8 cellular contexts compared by ENCODE assay signal in genomic region chr16:17469011-17469741, GRCh38. TPM values are rescaled to one million over a fixed set of nuclear protein-coding genes. Genes with fewer than 3 reads are reported as not detected.
A peak's percentile ranks its signal among the peaks of the same experiment; 100 is the strongest.
DNase-seq lines count a peak whose midpoint lies in the region; ATAC-seq and TF ChIP-seq lines count a peak whose summit lies in the region.

No MANE protein-coding gene starts in this region.

- 41 to 42% methylated on average over 8 to 18 of the region's 18 CpGs for WGBS in endodermal cell (ENCODE audit: insufficient coverage in 1 of 2, insufficient read length in 1 of 2), 2 experiments

- no peak for TF ChIP-seq CTCF in CD4-positive, alpha-beta T cell (IDR thresholded peaks at IDR 0.05)
- no peak for TF ChIP-seq CTCF in Loucy (conservative IDR thresholded peaks at IDR 0.05; ENCODE audit: low read length)
- TF ChIP-seq CTCF in endodermal cell (conservative IDR thresholded peaks at IDR 0.05), result no peak
- no peak for TF ChIP-seq CTCF in neural progenitor cell (IDR thresholded peaks at IDR 0.05)

- intact Hi-C loops in CD4-positive, alpha-beta T cell (cut with DNase I, micrococcal nuclease), result loop anchor here in 1 of 2 experiments (2.0 to 5.0 kb wide), 5 partner anchors 77 to 274 kb away; no protein-coding TSS in a partner anchor

- H3K4me3 Mint-ChIP-seq in CD4-positive, alpha-beta T cell, result peak overlapping the region; percentile 98
- H3K4me3 Mint-ChIP-seq in endodermal cell (peak overlapping the region; percentile 75), neural progenitor cell (peak overlapping the region; percentile 89)

- no peaks in the 10 kb centered on the region for H3K9me3 ChIP-seq in CD4-positive, alpha-beta T cell (ENCODE audit: control insufficient read depth, low read length)
- no peaks in the 10 kb centered on the region for H3K9me3 ChIP-seq in Loucy (ENCODE audit: insufficient read depth, low read depth, low read length)
- no peaks in the 10 kb centered on the region for H3K9me3 ChIP-seq in endodermal cell (ENCODE audit: control insufficient read depth, low read length)
- no peaks in the 10 kb centered on the region for H3K9me3 ChIP-seq in neural progenitor cell (ENCODE audit: low read depth)

- H3K79me2 ChIP-seq in Loucy (ENCODE audit: insufficient read depth, low read length) (peaks cover 62% of the 10 kb centered on the region), neural progenitor cell (ENCODE audit: low read depth) (peaks cover 24% of the 10 kb centered on the region)

- peak overlapping the region; percentile 85 for H3K27ac Mint-ChIP-seq in CD4-positive, alpha-beta T cell
- H3K27ac Mint-ChIP-seq in endodermal cell (no peak overlapping the region), neural progenitor cell (peak overlapping the region; percentile 3)

- H3K27me3 ChIP-seq in CD4-positive, alpha-beta T cell (ENCODE audit: control insufficient read depth, insufficient read depth, low read length), result no peaks in the 10 kb centered on the region
- H3K27me3 ChIP-seq in Loucy (ENCODE audit: insufficient read depth, low read length, poor library complexity, severe bottlenecking) (no peaks in the 10 kb centered on the region), endodermal cell (ENCODE audit: control insufficient read depth, insufficient read depth, low read length, poor library complexity, severe bottlenecking) (peaks cover 19% of the 10 kb centered on the region), neural progenitor cell (peaks cover 30% of the 10 kb centered on the region)

- H3K36me3 ChIP-seq in Loucy (ENCODE audit: insufficient read depth, low read length) (peaks cover 10% of the 10 kb centered on the region; the same call in 1 of the 2 replicates), endodermal cell (ENCODE audit: control insufficient read depth, insufficient read depth, low read length) (no peaks in the 10 kb centered on the region), neural progenitor cell (no peaks in the 10 kb centered on the region)

- H3F3A ChIP-seq in Loucy (ENCODE audit: low read depth) (peaks cover 16% of the 10 kb centered on the region), neural progenitor cell (ENCODE audit: low read depth) (peaks cover 14% of the 10 kb centered on the region)

- peaks cover 21% of the 10 kb centered on the region for H3K36me3 Mint-ChIP-seq in CD4-positive, alpha-beta T cell (ENCODE audit: low read depth)
- H3K36me3 Mint-ChIP-seq in endodermal cell (ENCODE audit: low read depth) (peaks cover 2% of the 10 kb centered on the region), neural progenitor cell (no peaks in the 10 kb centered on the region)

- H3K4me1 ChIP-seq in Loucy (ENCODE audit: insufficient read depth, low read length, poor library complexity, severe bottlenecking) (peaks cover 58% of the 10 kb centered on the region), endodermal cell (ENCODE audit: control insufficient read depth, insufficient read depth, low read length) (peaks cover 5% of the 10 kb centered on the region), neural progenitor cell (peaks cover 21% of the 10 kb centered on the region)

- POLR2A ChIA-PET in CD4-positive, alpha-beta T cell (lab: Charles Lee), result interaction anchor here (0.8 to 3.5 kb wide), 6 partner anchors 53 to 193 kb away, joined by 3 to 16 read pairs (median 6); no protein-coding TSS in a partner anchor

- no peaks in the 10 kb centered on the region for H3K27me3 Mint-ChIP-seq in CD4-positive, alpha-beta T cell
- peaks cover 18% of the 10 kb centered on the region for H3K27me3 Mint-ChIP-seq in endodermal cell (ENCODE audit: insufficient read depth)
- H3K27me3 Mint-ChIP-seq in neural progenitor cell (ENCODE audit: insufficient read depth, low read depth), result peaks cover 14% of the 10 kb centered on the region

- CTCF ChIA-PET in CD4-positive, alpha-beta T cell (lab: Charles Lee), result interaction anchor here (0.9 to 1.2 kb wide), 2 partner anchors 18 to 235 kb away, joined by 3 read pairs; no protein-coding TSS in a partner anchor

- H3K9me3 Mint-ChIP-seq in CD4-positive, alpha-beta T cell, result no peaks in the 10 kb centered on the region
- H3K9me3 Mint-ChIP-seq in endodermal cell (no peaks in the 10 kb centered on the region), neural progenitor cell (no peaks in the 10 kb centered on the region)

- peak overlapping the region; percentile 84 for H3K4me3 ChIP-seq in Loucy (ENCODE audit: low read length, poor library complexity, severe bottlenecking)
- H3K4me3 ChIP-seq in endodermal cell (ENCODE audit: low read length), result peak overlapping the region; percentile 83
- H3K4me3 ChIP-seq in neural progenitor cell, result peak overlapping the region; percentile 82

- H4K20me1 ChIP-seq in Loucy (ENCODE audit: insufficient read depth, low read length, poor library complexity, severe bottlenecking), result peaks cover 46% of the 10 kb centered on the region
- H4K20me1 ChIP-seq in neural progenitor cell (ENCODE audit: low read depth), result peaks cover 37% of the 10 kb centered on the region

- H2AFZ ChIP-seq in Loucy (ENCODE audit: low read length) (no peak overlapping the region), neural progenitor cell (replicated peaks) (no peak overlapping the region)

- no peaks in the 10 kb centered on the region for H3K9me2 ChIP-seq in Loucy (replicated peaks; ENCODE audit: low read depth, low read length)

- no peak for DNase-seq in CD4-positive, alpha-beta T cell
- DNase-seq in endodermal cell, result peak; percentile 66
- peak; percentile 17 for DNase-seq in neural progenitor cell (ENCODE audit: low spot score)
- DNase-seq in activated effector memory CD4-positive, alpha-beta T cell treated with anti-CD3 and anti-CD28 coated beads, Interleukin-2, amount 50 U/mL, for 16 hours, result no peak
- DNase-seq in NCI-H1092 treated with DMSO at 0.1 percent for 48 hours (lab: John Stamatoyannopoulos, UW), result no peak

- H3K4me1 Mint-ChIP-seq in CD4-positive, alpha-beta T cell (ENCODE audit: low read depth), result peaks cover 55% of the 10 kb centered on the region
- H3K4me1 Mint-ChIP-seq in endodermal cell (peaks cover 31% of the 10 kb centered on the region), neural progenitor cell (peaks cover 52% of the 10 kb centered on the region)

- no peak overlapping the region for H3K27ac ChIP-seq in CD4-positive, alpha-beta T cell (ENCODE audit: low read depth, low read length)
- H3K27ac ChIP-seq in endodermal cell (ENCODE audit: low read depth, low read length) (no peak overlapping the region), neural progenitor cell (no peak overlapping the region)

- H3K4me2 ChIP-seq in Loucy (ENCODE audit: low read depth, low read length, poor library complexity, severe bottlenecking) (peak overlapping the region; percentile 93), neural progenitor cell (peak overlapping the region; percentile 99)

- H3K9ac ChIP-seq in Loucy (ENCODE audit: low read depth, low read length, poor library complexity, severe bottlenecking) (peak overlapping the region; percentile 94), endodermal cell (ENCODE audit: extremely low read depth, low read length, poor library complexity, severe bottlenecking) (peak overlapping the region; percentile 32), neural progenitor cell (no peak overlapping the region)

- ATAC-seq in CD4-positive, alpha-beta T cell (ENCODE audit: poor library complexity), result no peak
- ATAC-seq in HG03439 (IDR thresholded peaks at IDR 0.05; ENCODE audit: unreplicated experiment) (no peak), HG03108 (IDR thresholded peaks at IDR 0.05; ENCODE audit: unreplicated experiment) (no peak)

RNA-seq across cellular contexts. Expression of gene XYLT1, which starts 1.6 kb away (rescaled TPM):
- total RNA-seq in CD4-positive, alpha-beta T cell, result 10 to 100 TPM; 26.0 to 27.1 TPM
- 10 to 100 TPM; 26.8 to 28.5 TPM for total RNA-seq in endodermal cell
- 11.9 TPM for polyA plus RNA-seq in endodermal cell (2013, experiment 1 of 2)
- polyA plus RNA-seq in endodermal cell (2013, experiment 2 of 2), result 13.2 TPM
- 5.9 and 8.2 TPM in 2 replicates for total RNA-seq in neural progenitor cell (ENCODE audit: low replicate concordance)

Comparison
In these comparisons a context has a peak if more than half of its experiments do, and no peak if none do; other contexts are left out.
1. DNase-seq: peak in endodermal cell (single experiment) and neural progenitor cell (single experiment); none in CD4-positive, alpha-beta T cell (0 of 10), activated effector memory CD4-positive, alpha-beta T cell treated with anti-CD3 and anti-CD28 coated beads, Interleukin-2, amount 50 U/mL, for 16 hours (single experiment) and NCI-H1092 treated with DMSO at 0.1 percent for 48 hours (single experiment).
2. Peak in every context shown above with its lines, with median percentiles within 50 percentile points of each other: H3K4me3 Mint-ChIP-seq and H3K4me3 ChIP-seq.